Comparison of ENCODE assay signal across 22 cellular contexts in the genomic region with DNA sequence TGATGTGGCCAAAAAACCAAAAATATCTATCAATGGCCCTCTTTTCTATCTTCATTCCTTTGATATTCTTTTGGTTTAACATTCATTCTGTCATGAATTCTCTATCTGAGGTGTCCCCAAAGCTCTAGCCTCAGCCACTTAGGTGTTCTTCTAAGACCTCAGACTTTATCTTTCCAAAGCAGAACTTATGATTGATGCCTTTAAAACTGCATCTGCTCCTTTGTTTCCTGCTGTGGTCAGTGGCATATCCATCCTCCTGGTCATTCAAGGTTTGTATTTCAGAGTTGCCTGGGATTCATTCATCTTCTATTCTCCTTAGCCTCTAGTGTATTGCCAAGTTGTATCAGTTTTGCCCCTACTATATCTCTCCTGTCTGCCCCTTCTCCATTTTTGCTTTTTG.
"Had no signal": no experiment of that assay in that cellular context is flagged by ENCODE, and none has a peak within 500 bp of the region (broad histone marks: within the 10 kb centered on the region; RNA-seq: fewer than 3 reads in every experiment).

No MANE protein-coding gene starts in this region.

- H3K9me3 Mint-ChIP-seq: effector memory CD8-positive, alpha-beta T cell; stimulated activated naive CD8-positive, alpha-beta T cell treated with anti-CD3 and anti-CD28 coated beads, Interleukin-15, amount 100 ng/mL, for 72 hours had no signal

- H3K4me3 Mint-ChIP-seq: effector memory CD8-positive, alpha-beta T cell; naive thymus-derived CD8-positive, alpha-beta T cell; stimulated activated naive B cell treated with anti-CD40 and anti-IgM and Interleukin-4, amounts not matched to agents 10 μg/mL and 1 μg/mL and 100 μg/mL, for 72 hours; stimulated activated naive CD8-positive, alpha-beta T cell treated with anti-CD3 and anti-CD28 coated beads, Interleukin-15, amount 100 ng/mL, for 72 hours had no signal

- H3K27ac ChIP-seq: epithelial cell of prostate, esophagus muscularis mucosa, gastrocnemius medialis, heart right ventricle, neutrophil, right atrium auricular region, sigmoid colon, skin epidermis, testis, tibial nerve, upper lobe of right lung, vagina had no signal

- H3K4me1 ChIP-seq: gastrocnemius medialis, testis, tibial nerve, vagina had no signal

- H3K4me3 ChIP-seq: esophagus muscularis mucosa, gastrocnemius medialis, heart right ventricle, right atrium auricular region, sigmoid colon, skin epidermis, testis, tibial nerve, upper lobe of right lung, vagina had no signal

- H3K9me3 ChIP-seq: esophagus muscularis mucosa, gastrocnemius medialis, heart right ventricle, right atrium auricular region, sigmoid colon, testis, tibial nerve, upper lobe of right lung, vagina had no signal

- ATAC-seq: effector memory CD8-positive, alpha-beta T cell; gastrocnemius medialis; heart right ventricle; left lobe of liver; naive thymus-derived CD8-positive, alpha-beta T cell; stimulated activated naive B cell treated with anti-CD40 and anti-IgM and Interleukin-4, amounts not matched to agents 10 μg/mL and 1 μg/mL and 100 μg/mL, for 72 hours; stimulated activated naive CD8-positive, alpha-beta T cell treated with anti-CD3 and anti-CD28 coated beads, Interleukin-15, amount 100 ng/mL, for 72 hours; upper lobe of right lung had no signal

- H3K27me3 ChIP-seq: esophagus muscularis mucosa, gastrocnemius medialis, heart right ventricle, neutrophil, right atrium auricular region, sigmoid colon, testis, tibial nerve, upper lobe of right lung, vagina had no signal

- DNase-seq: effector memory CD8-positive, alpha-beta T cell; gastrocnemius medialis; heart right ventricle; islet precursor cell; mammary epithelial cell; naive thymus-derived CD8-positive, alpha-beta T cell; posterior cingulate gyrus; sigmoid colon; stimulated activated CD4-positive, alpha-beta T cell treated with anti-CD3 and anti-CD28 coated beads, Interleukin-2, amount 100 ng/mL, for 24 hours; stimulated activated CD4-positive, alpha-beta T cell treated with anti-CD3 and anti-CD28 coated beads, Interleukin-4, amount 100 ng/mL, for 4 hours; stimulated activated naive B cell treated with anti-CD40 and anti-IgM and Interleukin-4, amounts not matched to agents 10 μg/mL and 1 μg/mL and 100 μg/mL, for 72 hours; stimulated activated naive CD8-positive, alpha-beta T cell treated with anti-CD3 and anti-CD28 coated beads, Interleukin-15, amount 100 ng/mL, for 72 hours; testis; upper lobe of right lung had no signal

- H3K27me3 Mint-ChIP-seq: effector memory CD8-positive, alpha-beta T cell; naive thymus-derived CD8-positive, alpha-beta T cell; stimulated activated naive B cell treated with anti-CD40 and anti-IgM and Interleukin-4, amounts not matched to agents 10 μg/mL and 1 μg/mL and 100 μg/mL, for 72 hours; stimulated activated naive CD8-positive, alpha-beta T cell treated with anti-CD3 and anti-CD28 coated beads, Interleukin-15, amount 100 ng/mL, for 72 hours had no signal

- H3K27ac Mint-ChIP-seq: stimulated activated naive B cell treated with anti-CD40 and anti-IgM and Interleukin-4, amounts not matched to agents 10 μg/mL and 1 μg/mL and 100 μg/mL, for 72 hours; stimulated activated naive CD8-positive, alpha-beta T cell treated with anti-CD3 and anti-CD28 coated beads, Interleukin-15, amount 100 ng/mL, for 72 hours had no signal
